10 cellular contexts compared by ENCODE assay signal in genomic region chr1:44616991-44617702, GRCh38. TPM values are rescaled to one million over a fixed set of nuclear protein-coding genes. Genes with fewer than 3 reads are reported as not detected.
A peak's percentile ranks its signal among the peaks of the same experiment; 100 is the strongest.
DNase-seq lines count a peak whose midpoint lies in the region; ATAC-seq and TF ChIP-seq lines count a peak whose summit lies in the region.
"Had no signal": no experiment of that assay in that cellular context is flagged by ENCODE, and none has a peak within 500 bp of the region (broad histone marks: within the 10 kb centered on the region; RNA-seq: fewer than 3 reads in every experiment).

No MANE protein-coding gene starts in this region.

- TF ChIP-seq POLR2A in spleen (IDR thresholded peaks at IDR 0.05): no peak

- no peak overlapping the region for H3K27ac Mint-ChIP-seq in chondrocyte (ENCODE audit: unreplicated experiment)
- H3K27ac Mint-ChIP-seq: activated naive CD4-positive, alpha-beta T cell treated with anti-CD3 and anti-CD28 coated beads, Interleukin-2, amount 10 ng/mL, durations not matched to agents 7 days and 5 days; naive B cell had no signal

- H3K27me3 ChIP-seq in HUES48 (ENCODE audit: control insufficient read depth, insufficient read depth, low read length) (peaks cover 24% of the 10 kb centered on the region), kidney epithelial cell (ENCODE audit: control insufficient read depth, insufficient read depth, low read length) (no peaks in the 10 kb centered on the region), spleen (replicated peaks in 1 of 7) (peaks cover 0 to 19% (median 8%) of the 10 kb centered on the region in 7 donors), HAP-1 (ENCODE audit: low read depth) (no peaks in the 10 kb centered on the region)

- no peaks in the 10 kb centered on the region for H3K36me3 Mint-ChIP-seq in chondrocyte (ENCODE audit: low read depth)
- H3K36me3 Mint-ChIP-seq: activated naive CD4-positive, alpha-beta T cell treated with anti-CD3 and anti-CD28 coated beads, Interleukin-2, amount 10 ng/mL, durations not matched to agents 7 days and 5 days; naive B cell had no signal

- ATAC-seq in HG03469 (IDR thresholded peaks at IDR 0.05; ENCODE audit: unreplicated experiment) (no peak), GM19395 (IDR thresholded peaks at IDR 0.05; ENCODE audit: unreplicated experiment) (no peak)

- H3K4me1 ChIP-seq in HUES48 (ENCODE audit: control insufficient read depth, insufficient read depth, low read length) (peaks cover 2% of the 10 kb centered on the region; the same call in 1 of the 2 replicates), spleen (peaks cover 0 to 7% (median 0%) of the 10 kb centered on the region in 6 donors), HAP-1 (no peaks in the 10 kb centered on the region)

- TF ChIP-seq CTCF in chondrocyte (IDR thresholded peaks at IDR 0.05): no peak
- TF ChIP-seq CTCF in kidney epithelial cell (IDR thresholded peaks at IDR 0.05; ENCODE audit: insufficient read depth, low read length, poor library complexity, severe bottlenecking): no peak
- TF ChIP-seq CTCF in spleen (IDR thresholded peaks at IDR 0.05 in 8 of 11, conservative IDR thresholded peaks at IDR 0.05 in 3 of 11): no peak

- in situ Hi-C loops in HAP-1 (cut with MboI; ENCODE audit: low sequenced_read_pairs): no loop called here

- no peaks in the 10 kb centered on the region for H3K9me3 Mint-ChIP-seq in chondrocyte (ENCODE audit: low read depth)
- H3K9me3 Mint-ChIP-seq: activated naive CD4-positive, alpha-beta T cell treated with anti-CD3 and anti-CD28 coated beads, Interleukin-2, amount 10 ng/mL, durations not matched to agents 7 days and 5 days; naive B cell had no signal

- peaks cover 15% of the 10 kb centered on the region for H3K27me3 Mint-ChIP-seq in chondrocyte (ENCODE audit: low read depth)

- 60 to 84% (median 75%) methylated on average over 54 to 63 of the region's 63 CpGs for WGBS in spleen, 5 donors

- H3K36me3 ChIP-seq in HUES48 (ENCODE audit: control insufficient read depth, insufficient read depth, low read length) (peaks cover 4% of the 10 kb centered on the region; the same call in 1 of the 2 replicates), kidney epithelial cell (ENCODE audit: control insufficient read depth, insufficient read depth, low read length) (no peaks in the 10 kb centered on the region), spleen (no peaks in the 10 kb centered on the region), HAP-1 (replicated peaks) (no peaks in the 10 kb centered on the region; the same call in 1 of the 2 replicates)

- no peak overlapping the region for H3K27ac ChIP-seq in HUES48 (ENCODE audit: low read depth, low read length)
- no peak overlapping the region for H3K27ac ChIP-seq in spleen

- H3K4me3 ChIP-seq in HUES48 (ENCODE audit: low read depth, low read length) (peak overlapping the region; percentile 62), kidney epithelial cell (ENCODE audit: low read depth, low read length) (peak overlapping the region; percentile 29), spleen (peak overlapping the region in 3 of 8 donors; percentile 16 to 43 (median 29)), HAP-1 (no peak overlapping the region)

- H3K9me3 ChIP-seq in HUES48 (ENCODE audit: control insufficient read depth, insufficient read depth, low read length) (no peaks in the 10 kb centered on the region), spleen (no peaks in the 10 kb centered on the region), HAP-1 (no peaks in the 10 kb centered on the region)

- no peak overlapping the region for H3K9ac ChIP-seq in HUES48 (ENCODE audit: low read depth, low read length)

- peak overlapping the region; percentile 55 for H3K4me3 Mint-ChIP-seq in chondrocyte (ENCODE audit: unreplicated experiment)
- H3K4me3 Mint-ChIP-seq: activated naive CD4-positive, alpha-beta T cell treated with anti-CD3 and anti-CD28 coated beads, Interleukin-2, amount 10 ng/mL, durations not matched to agents 7 days and 5 days; naive B cell had no signal

- peak; percentile 65 for DNase-seq in chondrocyte (ENCODE audit: low spot score)
- no peak for DNase-seq in kidney epithelial cell (ENCODE audit: low read depth)
- DNase-seq in spleen: peak; percentile 54
- DNase-seq in mesenteric fat pad (ENCODE audit: low spot score): no peak
- no peak for DNase-seq in HAP-1 (ENCODE audit: low spot score in 2 of 2)
- DNase-seq: activated naive CD4-positive, alpha-beta T cell treated with anti-CD3 and anti-CD28 coated beads, Interleukin-2, amount 10 ng/mL, durations not matched to agents 7 days and 5 days; naive B cell had no signal

- intact Hi-C loops in spleen (cut with DNase I; ENCODE audit: low total_unique reads): no loop called here

- H3K4me1 Mint-ChIP-seq in chondrocyte (ENCODE audit: low read depth): peaks cover 8% of the 10 kb centered on the region
- H3K4me1 Mint-ChIP-seq: activated naive CD4-positive, alpha-beta T cell treated with anti-CD3 and anti-CD28 coated beads, Interleukin-2, amount 10 ng/mL, durations not matched to agents 7 days and 5 days; naive B cell had no signal

RNA-seq across cellular contexts. Expression of gene TMEM53, which starts 57.1 kb away (rescaled TPM):
- 5.2 to 7.2 TPM (median 5.8 TPM) in 3 replicates for total RNA-seq in chondrocyte
- total RNA-seq in kidney epithelial cell: 11.5 and 12.2 TPM in 2 replicates
- total RNA-seq in spleen: 1 to 10 TPM; 4.3 to 7.5 (median 5.4) TPM
- polyA plus RNA-seq in spleen: 1 to 10 TPM; 4.9 to 5.7 (median 5.5) TPM
- total RNA-seq in mesenteric fat pad: 16.8 TPM

RNA-seq across cellular contexts. Expression of gene ARMH1, which starts 57.4 kb away (rescaled TPM):
- total RNA-seq in chondrocyte (1.3 to 2.1 TPM (median 1.7 TPM) in 3 replicates), kidney epithelial cell (4.7 TPM in 1 of 2 replicates, not detected in the other), spleen (10 to 100 TPM; 12.2 to 24.7 (median 16.2) TPM), mesenteric fat pad (1.9 TPM)
- polyA plus RNA-seq in spleen: 10 to 100 TPM; 43.9 to 86.0 (median 77.4) TPM

Comparison
In these comparisons a context has a peak if more than half of its experiments do, and no peak if none do; other contexts are left out.
1. DNase-seq: peak in chondrocyte (single experiment) and spleen (single experiment); none in kidney epithelial cell (single experiment), mesenteric fat pad (single experiment) and HAP-1 (0 of 2).